In genomic region chr3:184568918-184569829, GRCh38 we compare ENCODE assay signal across 8 cellular contexts. TPM values are rescaled to one million over a fixed set of nuclear protein-coding genes. Genes with fewer than 3 reads are reported as not detected.
DNase-seq lines count a peak whose midpoint lies in the region; ATAC-seq and TF ChIP-seq lines count a peak whose summit lies in the region.

No MANE protein-coding gene starts in this region.

- no peak overlapping the region for H2BK15ac ChIP-seq in mesendoderm (replicated peaks; ENCODE audit: low read depth)

- no peak for TF ChIP-seq CTCF in VCaP (conservative IDR thresholded peaks at IDR 0.05)

- H3K27ac ChIP-seq in VCaP = peak overlapping the region; percentile 96
- peak overlapping the region; percentile 82 for H3K27ac ChIP-seq in epithelial cell of prostate
- peak overlapping the region; percentile 24 for H3K27ac ChIP-seq in mesendoderm (ENCODE audit: low read depth, low read length)
- no peak overlapping the region for H3K27ac ChIP-seq in subcutaneous abdominal adipose tissue (ENCODE audit: low read depth, low read length)

- no peaks in the 10 kb centered on the region for H3K36me3 ChIP-seq in mesendoderm (ENCODE audit: control insufficient read depth, insufficient read depth, low read length)
- H3K36me3 ChIP-seq in subcutaneous abdominal adipose tissue (ENCODE audit: control insufficient read depth in 5 of 5, insufficient read depth in 5 of 5, low read length in 5 of 5) = peaks cover 0 to 11% (median 0%) of the 10 kb centered on the region in 5 donors

- WGBS in mesendoderm (ENCODE audit: extremely low coverage, insufficient coverage, low lambda C conversion rate) = no CpG with 5 or more reads among the region's 68 CpGs

- peaks cover 45% of the 10 kb centered on the region for H3K79me1 ChIP-seq in mesendoderm (ENCODE audit: low read length)

- no peak overlapping the region for H2AK5ac ChIP-seq in mesendoderm (ENCODE audit: low read length)

- peak overlapping the region; percentile 8 for H2BK120ac ChIP-seq in mesendoderm (ENCODE audit: low read depth, low read length)

- no peaks in the 10 kb centered on the region for H3K27me3 ChIP-seq in mesendoderm (ENCODE audit: insufficient read depth, low read length, poor library complexity)
- H3K27me3 ChIP-seq in subcutaneous abdominal adipose tissue (ENCODE audit: control insufficient read depth in 5 of 5, insufficient read depth in 4 of 5, low read length in 5 of 5) = peaks cover 0 to 5% (median 2%) of the 10 kb centered on the region in 5 donors

- H3K4me1 ChIP-seq in mesendoderm (ENCODE audit: control insufficient read depth, low read depth, low read length) = peaks cover 29% of the 10 kb centered on the region
- H3K4me1 ChIP-seq in subcutaneous abdominal adipose tissue (ENCODE audit: control insufficient read depth in 5 of 5, insufficient read depth in 5 of 5, low read length in 5 of 5) = peaks cover 4 to 35% (median 28%) of the 10 kb centered on the region in 5 donors

- peak overlapping the region; percentile 48 for H3K4me3 ChIP-seq in mesendoderm (ENCODE audit: low read length)
- peak overlapping the region in 4 of 5 donors; percentile 30 to 63 (median 51) for H3K4me3 ChIP-seq in subcutaneous abdominal adipose tissue (ENCODE audit: low read depth in 1 of 5, low read length in 5 of 5)

- no peak overlapping the region for H4K8ac ChIP-seq in mesendoderm (ENCODE audit: low read depth, low read length)

- H3K79me2 ChIP-seq in mesendoderm (ENCODE audit: control insufficient read depth, insufficient read depth, low read length) = peaks cover 54% of the 10 kb centered on the region

- peak overlapping the region; percentile 9 for H3K18ac ChIP-seq in mesendoderm (ENCODE audit: low read length)

- DNase-seq in AG20443 (ENCODE audit: low spot score) = peak; percentile 93
- DNase-seq in HK-2 (ENCODE audit: unreplicated experiment) = peak; percentile 59
- DNase-seq in epithelial cell of prostate (ENCODE audit: low read depth, low spot score) = no peak
- DNase-seq in mesendoderm = peak; percentile 91

- H3K23ac ChIP-seq in mesendoderm (ENCODE audit: low read length) = no peak overlapping the region

- H3K9ac ChIP-seq in mesendoderm (ENCODE audit: low read length) = peak overlapping the region; percentile 75
- peak overlapping the region in 2 of 5 donors; percentile 26 to 60 for H3K9ac ChIP-seq in subcutaneous abdominal adipose tissue (ENCODE audit: low read length in 5 of 5)

- no peak overlapping the region for H4K5ac ChIP-seq in mesendoderm (ENCODE audit: low read length)

- ATAC-seq in GM21390 (IDR thresholded peaks at IDR 0.05; ENCODE audit: unreplicated experiment) = no peak
- ATAC-seq in GM21737 (IDR thresholded peaks at IDR 0.05; ENCODE audit: unreplicated experiment) = no peak

- peak overlapping the region; percentile 72 for H3K4me2 ChIP-seq in mesendoderm (ENCODE audit: low read length)

- H3K56ac ChIP-seq in mesendoderm (ENCODE audit: low read length) = peak overlapping the region; percentile 90

- H3K9me3 ChIP-seq in subcutaneous abdominal adipose tissue (ENCODE audit: control insufficient read depth in 5 of 5, low read length in 5 of 5) = no peaks in the 10 kb centered on the region

- no peak overlapping the region for H3K4ac ChIP-seq in mesendoderm (ENCODE audit: low read depth, low read length)

- no peak overlapping the region for H2BK5ac ChIP-seq in mesendoderm (ENCODE audit: low read length)

RNA-seq across cellular contexts. Expression of gene EPHB3, which starts 7.6 kb away (rescaled TPM):
- polyA plus RNA-seq in mesendoderm (2013, experiment 1 of 2) = 2.4 TPM
- polyA plus RNA-seq in mesendoderm (2013, experiment 2 of 2) = 1.9 TPM
